In the genomic region with DNA sequence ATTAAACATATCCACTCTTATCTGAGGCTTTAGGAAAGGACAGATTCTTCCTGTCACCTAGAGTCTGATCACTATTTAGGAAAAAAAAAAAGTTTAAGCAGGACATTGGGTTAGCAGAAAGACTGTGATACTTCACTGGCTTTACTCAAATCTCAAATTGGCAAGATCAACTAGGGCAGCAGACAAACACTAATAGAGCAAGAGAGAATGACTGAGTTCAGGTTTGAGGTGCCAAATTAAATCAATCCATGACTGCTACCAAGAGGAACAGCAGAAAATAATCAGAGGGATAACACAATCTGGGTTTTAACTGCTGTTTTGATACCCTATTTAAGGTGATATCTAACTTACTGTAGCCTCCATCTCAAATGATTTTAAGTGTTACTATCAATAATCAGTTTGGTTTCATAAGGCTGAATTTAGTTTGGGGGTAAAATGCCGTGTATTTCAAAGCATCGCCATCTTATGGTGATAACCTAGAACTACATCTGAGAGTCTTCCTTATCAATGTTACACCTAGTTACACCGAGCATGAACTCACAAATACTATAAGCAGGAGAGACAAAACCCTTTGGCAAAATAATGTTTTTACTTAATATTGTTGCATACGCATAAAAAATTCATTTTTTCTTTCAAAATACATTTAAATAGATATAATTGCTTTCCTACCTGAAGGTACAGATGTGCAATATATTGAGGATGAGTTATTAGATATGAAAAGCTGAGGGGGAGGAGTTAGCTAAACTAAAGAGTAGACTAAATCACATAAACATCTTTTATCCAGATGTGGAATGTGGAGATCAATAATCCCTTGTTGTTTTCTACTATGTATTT, we compare ENCODE assay signal across 8 cellular contexts.
DNase-seq lines count a peak whose midpoint lies in the region; ATAC-seq and TF ChIP-seq lines count a peak whose summit lies in the region.

No MANE protein-coding gene starts in this region.

- H3K9me3 ChIP-seq in ovary: no peaks in the 10 kb centered on the region

- TF ChIP-seq POLR2A in ovary (IDR thresholded peaks at IDR 0.05): no peak

- peak; percentile 62 for ATAC-seq in GM21423 (IDR thresholded peaks at IDR 0.05; ENCODE audit: unreplicated experiment)

- DNase-seq in A172 (ENCODE audit: low spot score) (peak; percentile 13), NCI-H2081 (lab: John Stamatoyannopoulos, UW) (peak; percentile 40 to 67), brain microvascular endothelial cell (no peak), pons (ENCODE audit: low spot score) (peak; percentile 37), ovary (no peak), hippocampal formation (lab: John Stamatoyannopoulos, UW) (no peak), globus pallidus (ENCODE audit: low spot score) (no peak)

- TF ChIP-seq EP300 in ovary (IDR thresholded peaks at IDR 0.05): no peak

- peak; percentile 35 for TF ChIP-seq CTCF in brain microvascular endothelial cell (IDR thresholded peaks at IDR 0.05; ENCODE audit: low read depth, low read length, missing control alignments)
- TF ChIP-seq CTCF in ovary (IDR thresholded peaks at IDR 0.05): no peak

- in situ Hi-C loops in brain microvascular endothelial cell (cut with HindIII; ENCODE audit: low pct_ligation_motif_present, low sequenced_read_pairs): no loop called here

- no peaks in the 10 kb centered on the region for H3K27me3 ChIP-seq in brain microvascular endothelial cell (replicated peaks)
- H3K27me3 ChIP-seq in ovary: no peaks in the 10 kb centered on the region

- no peaks in the 10 kb centered on the region for H3K4me1 ChIP-seq in ovary (ENCODE audit: insufficient read depth)

- H3K36me3 ChIP-seq in brain microvascular endothelial cell (replicated peaks) (no peaks in the 10 kb centered on the region), ovary (no peaks in the 10 kb centered on the region)

- intact Hi-C loops in ovary (cut with DNase I): no loop called here

- WGBS in ovary, 3 donors: 9 to 11% (median 11%) methylated on average over 4 of the region's 4 CpGs

- H3K4me3 ChIP-seq in brain microvascular endothelial cell (ENCODE audit: low read depth, low read length): no peak overlapping the region
- H3K4me3 ChIP-seq in ovary: no peak overlapping the region

- no peak overlapping the region for H3K27ac ChIP-seq in brain microvascular endothelial cell
- H3K27ac ChIP-seq in ovary: no peak overlapping the region

Comparison
In these comparisons a context has a peak if more than half of its experiments do, and no peak if none do; other contexts are left out.
1. DNase-seq: peak in A172 (single experiment), NCI-H2081 (2 of 2) and pons (single experiment); none in brain microvascular endothelial cell (single experiment), ovary (0 of 5), hippocampal formation (0 of 2) and globus pallidus (single experiment).